8 cellular contexts compared by ENCODE assay signal in the genomic region with DNA sequence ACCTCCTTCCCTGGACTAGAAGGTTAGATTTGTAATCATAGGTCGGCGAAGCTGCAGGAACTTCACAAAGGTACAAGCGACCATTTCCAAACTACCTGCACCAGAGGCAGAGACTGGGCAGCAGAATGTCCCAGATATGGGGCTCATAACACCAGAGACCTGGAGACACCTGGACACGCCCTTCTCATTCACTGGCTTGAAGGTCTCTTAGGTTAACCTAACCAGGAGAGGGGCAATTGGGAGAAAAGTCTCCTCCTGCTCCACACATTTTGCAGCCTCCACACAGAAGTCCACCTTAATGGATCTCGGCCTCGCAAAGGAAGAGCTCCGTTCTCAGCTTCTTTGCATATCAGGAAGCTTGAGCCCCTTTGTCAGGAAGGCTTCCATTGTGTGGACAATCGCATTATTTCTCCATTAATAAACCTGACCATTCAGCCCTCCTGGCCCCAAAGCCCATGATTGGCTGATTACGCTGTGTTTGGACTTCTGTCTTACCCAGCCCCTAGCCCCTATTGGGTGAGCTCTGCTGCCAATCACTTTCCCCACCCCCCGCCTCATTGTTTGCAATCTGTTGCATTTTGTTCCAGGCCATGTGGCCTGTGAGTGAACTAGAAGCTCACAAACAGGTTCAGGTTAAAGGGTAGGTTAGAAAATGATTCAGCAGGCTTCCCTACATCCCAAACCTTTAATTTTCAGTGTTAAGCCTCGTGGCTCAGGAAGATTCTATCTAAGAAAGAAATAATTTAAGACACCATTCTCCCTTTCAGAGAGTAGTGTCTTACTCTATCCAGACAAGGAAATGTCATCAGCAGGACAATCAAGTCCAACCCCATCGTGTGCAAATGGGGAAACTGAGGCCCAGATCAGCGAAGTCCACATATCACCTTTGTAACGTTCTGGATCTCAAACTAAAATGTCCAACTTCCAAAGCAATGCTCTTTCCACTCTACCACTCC. TPM values are rescaled to one million over a fixed set of nuclear protein-coding genes. Genes with fewer than 3 reads are reported as not detected.
DNase-seq lines count a peak whose midpoint lies in the region; ATAC-seq and TF ChIP-seq lines count a peak whose summit lies in the region.

No MANE protein-coding gene starts in this region.

- H3K27me3 ChIP-seq in DOHH2 (ENCODE audit: control insufficient read depth, low read length) = peaks cover 76% of the 10 kb centered on the region

- H3K36me3 Mint-ChIP-seq in naive thymus-derived CD8-positive, alpha-beta T cell = peaks cover 0 to 3% (median 0%) of the 10 kb centered on the region in 3 donors
- no peaks in the 10 kb centered on the region for H3K36me3 Mint-ChIP-seq in natural killer cell

- peaks cover 23% of the 10 kb centered on the region for H3K4me1 ChIP-seq in DOHH2 (ENCODE audit: control insufficient read depth, low read length)

- peak; percentile 100 for DNase-seq in NCI-H2029 treated with DMSO at 0.1 percent for 48 hours (lab: John Stamatoyannopoulos, UW)
- peak; percentile 68 to 78 for DNase-seq in cardiac fibroblast (ENCODE audit: low read depth in 2 of 2)
- DNase-seq in mucosa of gallbladder (ENCODE audit: low spot score) = peak; percentile 38
- no peak for DNase-seq in naive thymus-derived CD8-positive, alpha-beta T cell
- no peak for DNase-seq in natural killer cell

- intact Hi-C loops in natural killer cell (cut with micrococcal nuclease) = no loop called here

- no peaks in the 10 kb centered on the region for H3K36me3 ChIP-seq in DOHH2 (ENCODE audit: control insufficient read depth, low read length)

- H3K27me3 Mint-ChIP-seq in naive thymus-derived CD8-positive, alpha-beta T cell = peaks cover 6 to 60% (median 38%) of the 10 kb centered on the region in 5 donors
- peaks cover 29 to 48% of the 10 kb centered on the region in 2 donors for H3K27me3 Mint-ChIP-seq in natural killer cell (ENCODE audit: low read depth in 2 of 2)

- H3K4me3 ChIP-seq in DOHH2 (ENCODE audit: low read length) = no peak overlapping the region
- H3K4me3 ChIP-seq in cardiac fibroblast (replicated peaks in 1 of 2; ENCODE audit: low read depth in 2 of 2, low read length in 2 of 2) = no peak overlapping the region

- no peaks in the 10 kb centered on the region for H4K20me1 ChIP-seq in DOHH2 (ENCODE audit: control insufficient read depth, insufficient read depth, low read depth, low read length)

- H3K27ac Mint-ChIP-seq in naive thymus-derived CD8-positive, alpha-beta T cell = no peak overlapping the region
- H3K27ac Mint-ChIP-seq in natural killer cell = no peak overlapping the region

- peak overlapping the region; percentile 15; the same call in 1 of the 2 replicates for H3K4me2 ChIP-seq in DOHH2 (ENCODE audit: low read length)

- POLR2A ChIA-PET in naive thymus-derived CD8-positive, alpha-beta T cell (lab: Charles Lee) = interaction anchor here (0.5 kb wide), 1 partner anchor 207 kb away, joined by 3 read pairs; no protein-coding TSS in a partner anchor

- no peaks in the 10 kb centered on the region for H3K79me2 ChIP-seq in DOHH2 (ENCODE audit: control insufficient read depth, low read length)

- H3K9me3 ChIP-seq in DOHH2 (ENCODE audit: control insufficient read depth, insufficient read depth, low read length) = no peaks in the 10 kb centered on the region

- H3K9me3 Mint-ChIP-seq in naive thymus-derived CD8-positive, alpha-beta T cell = no peaks in the 10 kb centered on the region
- H3K9me3 Mint-ChIP-seq in natural killer cell = no peaks in the 10 kb centered on the region

- H3F3A ChIP-seq in DOHH2 (ENCODE audit: control insufficient read depth, insufficient read depth) = no peaks in the 10 kb centered on the region; the same call in 1 of the 2 replicates

- H3K4me1 Mint-ChIP-seq in naive thymus-derived CD8-positive, alpha-beta T cell = peaks cover 0 to 10% (median 5%) of the 10 kb centered on the region in 4 donors
- peaks cover 0 to 12% of the 10 kb centered on the region in 2 donors for H3K4me1 Mint-ChIP-seq in natural killer cell

- H3K9me2 ChIP-seq in DOHH2 (replicated peaks; ENCODE audit: control insufficient read depth, low read length) = no peaks in the 10 kb centered on the region

- no peak overlapping the region for H3K27ac ChIP-seq in DOHH2 (ENCODE audit: low read depth, low read length)

- no peak overlapping the region for H3K4me3 Mint-ChIP-seq in naive thymus-derived CD8-positive, alpha-beta T cell
- H3K4me3 Mint-ChIP-seq in natural killer cell = no peak overlapping the region

- no peak for TF ChIP-seq CTCF in DOHH2 (IDR thresholded peaks at IDR 0.05; ENCODE audit: low read depth, low read length, poor library complexity, severe bottlenecking)
- TF ChIP-seq CTCF in cardiac fibroblast (IDR thresholded peaks at IDR 0.05; ENCODE audit: low read depth, low read length) = no peak
- TF ChIP-seq CTCF in natural killer cell (IDR thresholded peaks at IDR 0.05) = no peak

- no peak for ATAC-seq in GM21515 (IDR thresholded peaks at IDR 0.05; ENCODE audit: unreplicated experiment)
- no peak for ATAC-seq in GM21390 (IDR thresholded peaks at IDR 0.05; ENCODE audit: unreplicated experiment)
- no peak for ATAC-seq in naive thymus-derived CD8-positive, alpha-beta T cell
- no peak for ATAC-seq in natural killer cell

RNA-seq across cellular contexts. Expression of gene MYCL, which starts 2.8 kb away (rescaled TPM):
- total RNA-seq in mucosa of gallbladder (4.4 TPM), natural killer cell (1 to 10 TPM in 1 of 3 donors, under 1 TPM in 2; 0.70 to 1.9 (median 0.92) TPM)
- not detected for total RNA-seq in naive thymus-derived CD8-positive, alpha-beta T cell
- polyA plus RNA-seq in naive thymus-derived CD8-positive, alpha-beta T cell = not detected

RNA-seq across cellular contexts. Expression of gene TRIT1, which starts 15.6 kb away (rescaled TPM):
- total RNA-seq in mucosa of gallbladder (13.4 TPM), natural killer cell (10 to 100 TPM in 1 of 3 donors, 1 to 10 TPM in 2; 8.8 to 14.6 (median 9.9) TPM)
- 10 to 100 TPM; 22.0 to 25.9 TPM for total RNA-seq in naive thymus-derived CD8-positive, alpha-beta T cell
- polyA plus RNA-seq in naive thymus-derived CD8-positive, alpha-beta T cell = 10 to 100 TPM in 2 of 3 donors, 1 to 10 TPM in 1; 9.5 to 13.0 (median 10.5) TPM

RNA-seq across cellular contexts. Expression of gene MFSD2A, which starts 56.0 kb away (rescaled TPM):
- 3.3 TPM for total RNA-seq in mucosa of gallbladder
- 1 to 10 TPM in 1 of 2 experiments, under 1 TPM in 1; 0.81 to 1.4 TPM for total RNA-seq in naive thymus-derived CD8-positive, alpha-beta T cell
- under 1 TPM in 1 of 3 donors, not detected in 2; 0.22 TPM for polyA plus RNA-seq in naive thymus-derived CD8-positive, alpha-beta T cell
- total RNA-seq in natural killer cell = 1 to 10 TPM; 2.8 to 4.4 (median 3.7) TPM

Comparison
In these comparisons a context has a peak if more than half of its experiments do, and no peak if none do; other contexts are left out.
1. DNase-seq: peak in NCI-H2029 treated with DMSO at 0.1 percent for 48 hours (single experiment), cardiac fibroblast (2 of 2) and mucosa of gallbladder (single experiment); none in naive thymus-derived CD8-positive, alpha-beta T cell (0 of 10) and natural killer cell (single experiment).